1 cellular context compared by ENCODE assay signal in genomic region chr14:101593411-101594181, GRCh38.
TF ChIP-seq lines count a peak whose summit lies in the region.

No MANE protein-coding gene starts in this region.

TF ChIP-seq in K562, 482 proteins besides CTCF, POLR2A, EP300 and RAD21:
- TF ChIP-seq ATF7 (IDR thresholded peaks at IDR 0.05) (0 out of 2 replicates have a peak, but pooled peaks have one; percentile 2), TRIM28 (IDR thresholded peaks at IDR 0.05) (no peak), JUN (IDR thresholded peaks at IDR 0.05; ENCODE audit: borderline replicate concordance, low read depth, low read length) (no peak), JUN (CRISPR knock-in tag; IDR thresholded peaks at IDR 0.05; ENCODE audit: borderline replicate concordance) (no peak)
